In the genomic region with DNA sequence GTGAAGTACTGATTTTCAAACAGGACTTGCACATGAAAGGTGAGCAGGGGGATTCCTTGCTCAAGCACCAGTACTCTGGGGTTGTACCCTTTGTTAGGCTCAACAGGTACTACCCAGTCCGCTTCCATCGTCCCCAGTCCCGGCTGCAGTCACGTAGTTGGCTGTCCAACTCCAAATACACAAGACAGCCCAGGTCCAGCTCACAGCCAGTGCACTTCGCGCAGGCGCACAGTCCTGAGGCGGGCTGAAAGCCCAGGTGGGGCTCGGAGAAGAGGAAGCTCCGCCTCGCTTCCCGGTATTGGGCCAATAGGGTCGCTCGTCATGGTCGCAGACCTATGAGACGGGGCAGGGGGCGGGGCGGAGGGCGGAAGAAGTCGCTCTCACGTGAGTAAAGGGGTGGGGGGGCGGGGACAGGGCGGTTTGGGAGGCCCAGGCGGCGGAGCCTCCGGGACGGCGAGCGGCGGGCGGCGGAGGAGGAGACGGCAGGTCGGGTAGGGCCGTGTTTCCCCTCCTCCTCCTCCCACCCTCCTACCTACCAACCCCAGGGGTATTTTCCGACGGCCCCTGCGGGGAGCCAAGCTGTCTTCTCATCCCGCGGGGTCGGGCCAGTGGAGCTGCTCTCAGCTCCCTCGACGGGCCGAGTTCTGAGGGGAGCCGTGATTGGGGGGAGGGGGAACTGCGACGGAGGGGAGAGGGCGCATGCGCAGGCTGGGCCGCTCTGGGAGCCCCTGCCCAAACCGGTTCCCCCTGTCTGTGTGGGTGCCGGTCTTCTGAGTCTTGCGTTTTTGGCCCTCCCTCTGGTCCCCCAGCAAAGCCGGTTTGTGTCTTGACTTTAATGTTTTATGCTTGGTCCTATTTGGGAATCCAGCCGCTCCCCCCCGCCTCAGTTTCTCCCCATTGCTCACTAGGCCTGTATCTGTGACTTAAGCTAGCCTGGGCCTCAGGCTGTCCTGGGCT, we compare ENCODE assay signal across 8 cellular contexts. TPM values are rescaled to one million over a fixed set of nuclear protein-coding genes. Genes with fewer than 3 reads are reported as not detected.
A peak's percentile ranks its signal among the peaks of the same experiment; 100 is the strongest.
DNase-seq lines count a peak whose midpoint lies in the region; ATAC-seq, FAIRE-seq and TF ChIP-seq lines count a peak whose summit lies in the region.

Gene RABGAP1, plus strand, starts transcription at position 418 of the 957 bp plus-strand sequence. CDS start 16,040 bp downstream, outside the sequence.

- DNase-seq in D721Med (ENCODE audit: insufficient read length, low spot score): peak; percentile 88
- peak; percentile 96 for DNase-seq in HuH-7.5 (ENCODE audit: low spot score)
- peak; percentile 99 for DNase-seq in OCI-LY7 (ENCODE audit: low spot score)
- peak; percentile 98 for DNase-seq in activated T-cell treated with anti-CD3 and anti-CD28 coated beads for 24 hours (ENCODE audit: low read depth)
- DNase-seq in epithelial cell of esophagus (ENCODE audit: low read depth): peak; percentile 99
- peak; percentile 97 for DNase-seq in stimulated activated CD8-positive, alpha-beta memory T cell treated with anti-CD3 and anti-CD28 coated beads, Interleukin-4, amount 100 ng/mL, for 1 hour (ENCODE audit: low read depth in 2 of 2, low spot score in 1 of 2)

- peaks cover 18% of the 10 kb centered on the region for H4K20me1 ChIP-seq in OCI-LY7 (ENCODE audit: insufficient read depth, low read length)

- H3K9me3 ChIP-seq in OCI-LY7 (ENCODE audit: low read length) (no peaks in the 10 kb centered on the region), mononuclear cell (ENCODE audit: low read depth, low read length) (no peaks in the 10 kb centered on the region)

- peak; percentile 96 for ATAC-seq in GM21526 (IDR thresholded peaks at IDR 0.05; ENCODE audit: low FRiP score, unreplicated experiment)

- peak within 1 kb of the TSS; percentile 54 for H3K27ac ChIP-seq in OCI-LY7 (ENCODE audit: low read depth, low read length, poor library complexity, severe bottlenecking)

- peak within 1 kb of the TSS; percentile 55; the same call in 1 of the 2 replicates for H2AFZ ChIP-seq in OCI-LY7 (ENCODE audit: low read length)

- TF ChIP-seq CTCF in D721Med (IDR thresholded peaks at IDR 0.05; ENCODE audit: insufficient read depth, missing control alignments): no peak
- TF ChIP-seq CTCF in OCI-LY7 (conservative IDR thresholded peaks at IDR 0.05; ENCODE audit: low read length): no peak
- TF ChIP-seq CTCF in epithelial cell of esophagus (IDR thresholded peaks at IDR 0.05; ENCODE audit: insufficient read depth, low read depth, low read length, missing control alignments): no peak

- H3K4me1 ChIP-seq in OCI-LY7 (ENCODE audit: insufficient read depth, low read length, poor library complexity, severe bottlenecking): peaks cover 32% of the 10 kb centered on the region
- peaks cover 24% of the 10 kb centered on the region for H3K4me1 ChIP-seq in mononuclear cell (ENCODE audit: insufficient read depth, low read length)

- FAIRE-seq in D721Med (lab: Jason Lieb, UNC): no peak

- CTCF ChIA-PET in OCI-LY7 (lab: Charles Lee; ENCODE audit: unreplicated experiment): interaction anchor here (0.7 kb wide), 1 partner anchor 50 kb away, joined by 4 read pairs; no protein-coding TSS in a partner anchor

- intact Hi-C loops in OCI-LY7 (cut with micrococcal nuclease; ENCODE audit: unreplicated experiment): loop anchor here (1.0 to 2.0 kb wide), 2 partner anchors 10 to 36 kb away; partner anchors contain the start of genes RC3H2 and ZBTB26

- H3K27me3 ChIP-seq in mononuclear cell (ENCODE audit: insufficient read depth, low read length): no peaks in the 10 kb centered on the region

- H3K4me3 ChIP-seq in OCI-LY7 (ENCODE audit: low read depth, low read length, poor library complexity, severe bottlenecking) (peak within 1 kb of the TSS; percentile 92), epithelial cell of esophagus (ENCODE audit: low read length) (peak within 1 kb of the TSS; percentile 63), mononuclear cell (ENCODE audit: low read length) (peak within 1 kb of the TSS; percentile 70)

- peaks cover 51% of the 10 kb centered on the region for H3K79me2 ChIP-seq in OCI-LY7 (ENCODE audit: insufficient read depth, low read depth, low read length)

- H3K36me3 ChIP-seq in OCI-LY7 (ENCODE audit: insufficient read depth, low read length): peaks cover 44% of the 10 kb centered on the region

- H3K9me2 ChIP-seq in OCI-LY7 (ENCODE audit: insufficient read depth, low read length): no peaks in the 10 kb centered on the region

- POLR2A ChIA-PET in OCI-LY7 (lab: Charles Lee): interaction anchor here (0.5 to 6.9 kb wide), 13 partner anchors 10 to 302 kb away, joined by 3 to 50 read pairs (median 5); partner anchors contain the start of genes PDCL, RC3H2, ZBTB26 and ZBTB6

- peak within 1 kb of the TSS; percentile 98 for H3K4me2 ChIP-seq in OCI-LY7 (ENCODE audit: low read length)

- BruUV-seq in OCI-LY7 (replicated peaks; lab: Mats Ljungman, UMichigan): no TSS peak

RNA-seq across cellular contexts. Expression of gene RABGAP1, which starts in this region (rescaled TPM):
- 16.8 and 24.2 TPM in 2 replicates for total RNA-seq in OCI-LY7 (2014; rRNA removed; shearing (Covaris generic))
- total RNA-seq in OCI-LY7 (2022) (39.8 and 46.6 TPM in 2 replicates), mononuclear cell (33.8 TPM)

Comparison
In these comparisons a context has a peak if more than half of its experiments do, and no peak if none do; other contexts are left out.
1. Peak in every context shown above with its lines: DNase-seq, ATAC-seq, H3K4me3 ChIP-seq and H3K27ac ChIP-seq.